In the genomic region with DNA sequence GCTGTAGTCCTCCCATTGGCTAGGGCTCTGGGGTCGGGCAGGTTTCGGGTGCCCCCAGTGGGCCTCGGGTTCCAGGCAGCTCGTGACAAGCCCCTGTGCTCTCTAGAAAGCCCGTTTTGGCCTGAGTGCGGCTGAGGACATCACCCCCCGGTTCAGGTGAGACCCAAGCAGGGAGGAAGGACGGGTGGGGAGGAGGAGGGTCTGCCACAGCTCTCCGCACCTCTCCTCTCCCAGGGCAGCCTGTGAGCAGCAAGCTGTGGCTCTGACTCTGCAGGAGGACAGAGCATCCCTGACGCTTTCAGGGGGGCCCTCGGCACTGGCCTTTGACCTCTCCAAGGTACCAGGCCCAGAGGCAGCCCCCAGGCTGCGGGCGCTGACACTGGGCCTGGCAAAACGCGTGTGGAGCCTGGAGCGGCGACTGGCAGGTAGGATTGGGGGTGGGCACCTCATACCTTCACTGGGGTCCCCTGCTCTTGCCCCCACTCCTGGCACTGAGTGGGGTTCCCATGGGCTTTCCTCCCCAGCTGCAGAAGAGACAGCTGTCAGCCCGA, we compare ENCODE assay signal across 8 cellular contexts. TPM values are rescaled to one million over a fixed set of nuclear protein-coding genes. Genes with fewer than 3 reads are reported as not detected.
DNase-seq lines count a peak whose midpoint lies in the region; ATAC-seq and TF ChIP-seq lines count a peak whose summit lies in the region.

No MANE protein-coding gene starts in this region.

- H3K9me3 ChIP-seq in ascending aorta (no peaks in the 10 kb centered on the region), lung (ENCODE audit: control insufficient read depth in 2 of 2, insufficient read depth in 1 of 2, low read length in 1 of 2) (no peaks in the 10 kb centered on the region)

- ATAC-seq in lung (ENCODE audit: insufficient read depth, low FRiP score): no peak
- no peak for ATAC-seq in HG03520 (IDR thresholded peaks at IDR 0.05; ENCODE audit: unreplicated experiment)

- peak overlapping the region; percentile 88 for H3K4me3 Mint-ChIP-seq in activated naive CD4-positive, alpha-beta T cell treated with anti-CD3 and anti-CD28 coated beads, Interleukin-2, amount 50 U/mL, for 24 hours

- H3K36me3 Mint-ChIP-seq in activated naive CD4-positive, alpha-beta T cell treated with anti-CD3 and anti-CD28 coated beads, Interleukin-2, amount 50 U/mL, for 24 hours: no peaks in the 10 kb centered on the region

- 41 to 45% methylated on average over 17 to 18 of the region's 18 CpGs for WGBS in lung, 2 donors
- WGBS in urinary bladder: 43% methylated on average over 18 of the region's 18 CpGs

- TF ChIP-seq CTCF in ascending aorta (IDR thresholded peaks at IDR 0.05) (no peak), lung (IDR thresholded peaks at IDR 0.05; ENCODE audit: control extremely low read depth, extremely low read depth) (no peak)

- H3K4me1 ChIP-seq in ascending aorta: peaks cover 21 to 29% of the 10 kb centered on the region in 2 donors
- H3K4me1 ChIP-seq in lung (ENCODE audit: control insufficient read depth in 2 of 2, insufficient read depth in 2 of 2, low read length in 2 of 2): peaks cover 0 to 37% of the 10 kb centered on the region in 2 donors
- no peaks in the 10 kb centered on the region for H3K4me1 ChIP-seq in urinary bladder (ENCODE audit: insufficient read depth)

- peak overlapping the region; percentile 62 for H3K27ac Mint-ChIP-seq in activated naive CD4-positive, alpha-beta T cell treated with anti-CD3 and anti-CD28 coated beads, Interleukin-2, amount 50 U/mL, for 24 hours

- no peaks in the 10 kb centered on the region for H3K9me3 Mint-ChIP-seq in activated naive CD4-positive, alpha-beta T cell treated with anti-CD3 and anti-CD28 coated beads, Interleukin-2, amount 50 U/mL, for 24 hours

- no peaks in the 10 kb centered on the region for H3K27me3 ChIP-seq in ascending aorta
- H3K27me3 ChIP-seq in lung (ENCODE audit: control insufficient read depth, insufficient read depth): no peaks in the 10 kb centered on the region

- H3K36me3 ChIP-seq in ascending aorta (no peaks in the 10 kb centered on the region), lung (ENCODE audit: control insufficient read depth in 2 of 2, insufficient read depth in 2 of 2, low read length in 2 of 2) (peaks cover 0 to 13% of the 10 kb centered on the region in 2 donors), urinary bladder (ENCODE audit: insufficient read depth) (no peaks in the 10 kb centered on the region)

- H3K27me3 Mint-ChIP-seq in activated naive CD4-positive, alpha-beta T cell treated with anti-CD3 and anti-CD28 coated beads, Interleukin-2, amount 50 U/mL, for 24 hours: no peaks in the 10 kb centered on the region

- H3K4me3 ChIP-seq in ascending aorta: peak overlapping the region; percentile 79 to 85
- peak overlapping the region; percentile 66 for H3K4me3 ChIP-seq in lung
- peak overlapping the region; percentile 75 for H3K4me3 ChIP-seq in urinary bladder (ENCODE audit: low read depth, low read length)

- no peak for DNase-seq in activated naive CD4-positive, alpha-beta T cell treated with anti-CD3 and anti-CD28 coated beads, Interleukin-2, amount 50 U/mL, for 16 hours
- DNase-seq in ascending aorta (ENCODE audit: low spot score in 2 of 2) (no peak), lung (ENCODE audit: low spot score) (no peak), cerebellar nuclear complex (lab: John Stamatoyannopoulos, UW) (no peak), NCI-H526 (lab: John Stamatoyannopoulos, UW) (no peak)

- H3K27ac ChIP-seq in ascending aorta (peak overlapping the region; percentile 54 to 62), lung (ENCODE audit: low read depth in 1 of 2, low read length in 1 of 2) (peak overlapping the region; percentile 34 to 81), urinary bladder (ENCODE audit: low read depth) (no peak overlapping the region)

- H3K4me1 Mint-ChIP-seq in activated naive CD4-positive, alpha-beta T cell treated with anti-CD3 and anti-CD28 coated beads, Interleukin-2, amount 50 U/mL, for 24 hours: peaks cover 22% of the 10 kb centered on the region

- intact Hi-C loops in ascending aorta (cut with DNase I): loop anchor here (1.0 to 5.0 kb wide), 5 partner anchors 35 to 202 kb away; partner anchors contain the start of genes ABCA2, FBXW5, MAN1B1 and PHPT1

RNA-seq across cellular contexts. Expression of gene PAXX, which starts 0.7 kb away (rescaled TPM):
- total RNA-seq in ascending aorta (87.0 TPM), lung (10 to 100 TPM; 16.6 to 58.1 TPM), urinary bladder (9.3 TPM)
- polyA plus RNA-seq in lung (100 to 1,000 TPM in 1 of 2 donors, 10 to 100 TPM in 1; 60.7 to 172 TPM), urinary bladder (55.4 TPM)

RNA-seq across cellular contexts. Expression of gene CLIC3, which starts 3.5 kb away (rescaled TPM):
- total RNA-seq in ascending aorta (2.8 TPM), lung (100 to 1,000 TPM in 1 of 2 donors, 10 to 100 TPM in 1; 72.0 to 115 TPM), urinary bladder (3.6 TPM)
- polyA plus RNA-seq in lung (10 to 100 TPM; 17.2 to 90.2 TPM), urinary bladder (11.0 TPM)

RNA-seq across cellular contexts. Expression of gene LCNL1, which starts 10.1 kb away (rescaled TPM):
- total RNA-seq in ascending aorta (not detected), lung (1 to 10 TPM in 1 of 2 donors, under 1 TPM in 1; 0.28 to 2.5 TPM), urinary bladder (0.11 TPM)
- polyA plus RNA-seq in lung (1 to 10 TPM in 1 of 2 donors, under 1 TPM in 1; 0.15 to 2.7 TPM), urinary bladder (0.30 TPM)

RNA-seq across cellular contexts. Expression of gene PTGDS, which starts 15.6 kb away (rescaled TPM):
- total RNA-seq in ascending aorta: 68.3 TPM
- 100 to 1,000 TPM in 1 of 2 donors, 10 to 100 TPM in 1; 29.5 to 159 TPM for total RNA-seq in lung
- polyA plus RNA-seq in lung: 100 to 1,000 TPM in 1 of 2 donors, 10 to 100 TPM in 1; 19.4 to 158 TPM
- 3.3 TPM for total RNA-seq in urinary bladder
- 71.8 TPM for polyA plus RNA-seq in urinary bladder

RNA-seq across cellular contexts. Expression of gene ABCA2, which starts 35.1 kb away (rescaled TPM):
- total RNA-seq in ascending aorta: 102 TPM
- total RNA-seq in lung: 10 to 100 TPM; 13.4 to 39.0 TPM
- 10 to 100 TPM; 14.8 to 18.1 TPM for polyA plus RNA-seq in lung
- total RNA-seq in urinary bladder: 11.1 TPM
- polyA plus RNA-seq in urinary bladder: 30.8 TPM

Comparison
In these comparisons a context has a peak if more than half of its experiments do, and no peak if none do; other contexts are left out.
1. RNA of gene CLIC3, which starts 3.5 kb away (total RNA-seq): 72.0 to 115 TPM in lung; 3.6 TPM in urinary bladder (single experiment) and 2.8 TPM in ascending aorta (single experiment); every median in the first group is over 10 times any median in the second.
2. Peak in every context shown above with its lines, with median percentiles within 50 percentile points of each other: H3K4me3 ChIP-seq.